In the genomic region with DNA sequence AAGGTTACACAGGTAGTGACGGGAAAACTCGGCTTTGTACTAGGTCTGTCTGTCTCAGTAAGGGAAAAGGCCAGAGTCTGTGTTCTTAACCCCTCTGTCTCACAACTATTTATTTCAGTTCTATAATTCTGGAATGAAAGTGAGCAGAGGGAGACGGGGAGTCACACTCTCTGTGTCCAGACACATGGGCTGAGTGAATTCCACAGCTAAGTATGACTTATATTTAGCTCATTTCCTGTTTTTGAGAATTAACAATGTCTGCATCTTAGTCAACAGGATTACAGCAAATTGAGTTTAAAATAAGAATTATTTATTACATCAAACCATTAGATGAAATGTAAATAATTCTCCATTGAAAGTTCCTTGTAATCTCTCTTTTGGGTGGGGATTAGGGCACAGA, we compare ENCODE assay signal across 27 cellular contexts.
DNase-seq lines count a peak whose midpoint lies in the region; FAIRE-seq and TF ChIP-seq lines count a peak whose summit lies in the region.
"Had no signal": no experiment of that assay in that cellular context is flagged by ENCODE, and none has a peak within 500 bp of the region (broad histone marks: within the 10 kb centered on the region; RNA-seq: fewer than 3 reads in every experiment).

No MANE protein-coding gene starts in this region.

- H3K4me1 Mint-ChIP-seq in HFFc6 (ENCODE audit: low read depth) (peaks cover 21% of the 10 kb centered on the region), astrocyte (ENCODE audit: low read depth, unreplicated experiment) (peaks cover 8% of the 10 kb centered on the region)
- H3K4me1 Mint-ChIP-seq: mesothelial cell of epicardium had no signal

- no peaks in the 10 kb centered on the region for H3K79me2 ChIP-seq in ACC112 (ENCODE audit: control insufficient read depth, insufficient read depth, low read length, unreplicated experiment)
- no peaks in the 10 kb centered on the region for H3K79me2 ChIP-seq in astrocyte (ENCODE audit: insufficient read depth, low read length)
- H3K79me2 ChIP-seq: hepatocyte had no signal

- peak overlapping the region; percentile 61 for H3K27ac ChIP-seq in ACC112 (ENCODE audit: low read depth, low read length)
- H3K27ac ChIP-seq in astrocyte (ENCODE audit: low read depth, low read length): peak overlapping the region; percentile 49
- H3K27ac ChIP-seq: A549, cardiac muscle cell, hepatocyte, psoas muscle, thyroid gland, VCaP had no signal

- H3K27me3 Mint-ChIP-seq in HFFc6 (ENCODE audit: insufficient read depth) (no peaks in the 10 kb centered on the region), astrocyte (ENCODE audit: low read depth, unreplicated experiment) (no peaks in the 10 kb centered on the region)
- H3K27me3 Mint-ChIP-seq: activated CD4-positive, alpha-beta memory T cell treated with anti-CD3 and anti-CD28 coated beads for 36 hours had no signal

- peak overlapping the region; percentile 16 for H3K4me2 ChIP-seq in astrocyte (ENCODE audit: low read length)
- H3K4me2 ChIP-seq: A549, hepatocyte had no signal

- peak overlapping the region; percentile 4; the same call in 1 of the 2 replicates for H3K4me3 ChIP-seq in ACC112 (ENCODE audit: low read depth, low read length)
- no peak overlapping the region for H3K4me3 ChIP-seq in astrocyte (ENCODE audit: insufficient read depth, low read depth, low read length)
- H3K4me3 ChIP-seq: A549, cardiac muscle cell, hepatocyte, psoas muscle, spleen, thyroid gland had no signal

- no peaks in the 10 kb centered on the region for H4K20me1 ChIP-seq in astrocyte (ENCODE audit: insufficient read depth, low read length)

- DNase-seq in HFFc6 (peak; percentile 39), astrocyte (ENCODE audit: low read depth) (peak; percentile 50), glomerular endothelial cell (ENCODE audit: extremely low read depth, low read depth, low spot score) (peak; percentile 78), NCI-H1092 (lab: John Stamatoyannopoulos, UW) (no peak), NCI-H345 (lab: John Stamatoyannopoulos, UW) (no peak), mesenteric fat pad (ENCODE audit: low spot score) (no peak)
- no peak for DNase-seq in effector CD8-positive, alpha-beta T cell (lab: John Stamatoyannopoulos, UW)
- DNase-seq: activated CD4-positive, alpha-beta memory T cell treated with anti-CD3 and anti-CD28 coated beads for 36 hours; activated T-cell treated with anti-CD3 and anti-CD28 coated beads, Interleukin-2, amount 50 U/mL, for 1 hour; kidney; NCI-H2081; NCI-H510A; psoas muscle; SHP77 treated with DMSO at 0.1 percent for 48 hours; spleen; thyroid gland had no signal

- H3K36me3 ChIP-seq in ACC112 (ENCODE audit: insufficient read depth, low read length): peaks cover 31% of the 10 kb centered on the region
- peaks cover 15% of the 10 kb centered on the region for H3K36me3 ChIP-seq in astrocyte (ENCODE audit: insufficient read depth, low read length)

- H2AFZ ChIP-seq in ACC112 (ENCODE audit: low read length, unreplicated experiment) (no peak overlapping the region), astrocyte (ENCODE audit: low read depth, low read length) (no peak overlapping the region)
- H2AFZ ChIP-seq: hepatocyte had no signal

- H3K27ac Mint-ChIP-seq in HFFc6 (peak overlapping the region; percentile 63), astrocyte (ENCODE audit: unreplicated experiment) (no peak overlapping the region)
- H3K27ac Mint-ChIP-seq: activated naive CD4-positive, alpha-beta T cell treated with anti-CD3 and anti-CD28 coated beads, Interleukin-2, amount 50 U/mL, for 72 hours; mesothelial cell of epicardium; nephron; T-helper 1 cell treated with Interleukin-12 subunit alpha and Interleukin-12 subunit beta and Interleukin-4 antibody, amounts not matched to agents 30 μg/mL and 1 μg/mL, for 36 hours had no signal

- H3K9ac ChIP-seq in astrocyte (ENCODE audit: low read length): no peak overlapping the region

- peaks cover 59% of the 10 kb centered on the region for H3K36me3 Mint-ChIP-seq in HFFc6 (ENCODE audit: low read depth)
- H3K36me3 Mint-ChIP-seq in astrocyte (ENCODE audit: low read depth, unreplicated experiment): peaks cover 23% of the 10 kb centered on the region

- peaks cover 2% of the 10 kb centered on the region for H3K9me3 ChIP-seq in astrocyte (ENCODE audit: insufficient read depth, low read depth, low read length)
- H3K9me3 ChIP-seq: A549, psoas muscle, thyroid gland had no signal

- H3K9me3 Mint-ChIP-seq in HFFc6 (peaks cover 15% of the 10 kb centered on the region), astrocyte (ENCODE audit: unreplicated experiment) (peaks cover 9% of the 10 kb centered on the region)

- no peaks in the 10 kb centered on the region for H3K27me3 ChIP-seq in ACC112 (ENCODE audit: insufficient read depth, low read length)
- no peaks in the 10 kb centered on the region for H3K27me3 ChIP-seq in astrocyte (ENCODE audit: insufficient read depth, low read length)
- H3K27me3 ChIP-seq: cardiac muscle cell, hepatocyte, spleen, thyroid gland had no signal

- TF ChIP-seq CTCF in HFFc6 (IDR thresholded peaks at IDR 0.05) (no peak), astrocyte (IDR thresholded peaks at IDR 0.05; ENCODE audit: insufficient read depth, low read depth, low read length) (no peak)

- H3K4me3 Mint-ChIP-seq in HFFc6: peak overlapping the region; percentile 17; the same call in 1 of the 2 replicates
- H3K4me3 Mint-ChIP-seq in astrocyte (ENCODE audit: unreplicated experiment): no peak overlapping the region
- H3K4me3 Mint-ChIP-seq: activated CD4-positive, alpha-beta memory T cell treated with anti-CD3 and anti-CD28 coated beads for 36 hours; mesothelial cell of epicardium; nephron; T-helper 1 cell treated with Interleukin-12 subunit alpha and Interleukin-12 subunit beta and Interleukin-4 antibody, amounts not matched to agents 30 μg/mL and 1 μg/mL, for 36 hours had no signal

- no peak for FAIRE-seq in astrocyte (lab: Jason Lieb, UNC)
- FAIRE-seq: A549, GM19239, H54, kidney had no signal

- H3K4me1 ChIP-seq in ACC112 (ENCODE audit: control insufficient read depth, insufficient read depth, low read length, unreplicated experiment): peaks cover 13% of the 10 kb centered on the region
- peaks cover 6% of the 10 kb centered on the region for H3K4me1 ChIP-seq in astrocyte (ENCODE audit: insufficient read depth, low read length)
- H3K4me1 ChIP-seq: psoas muscle, spleen had no signal

Comparison
In these comparisons a context has a peak if more than half of its experiments do, and no peak if none do; other contexts are left out.
1. DNase-seq: peak in HFFc6 (single experiment), astrocyte (single experiment) and glomerular endothelial cell (single experiment); none in NCI-H1092 (single experiment), effector CD8-positive, alpha-beta T cell (single experiment), NCI-H345 (single experiment) and mesenteric fat pad (single experiment).